12 cellular contexts compared by ENCODE assay signal in the genomic region with DNA sequence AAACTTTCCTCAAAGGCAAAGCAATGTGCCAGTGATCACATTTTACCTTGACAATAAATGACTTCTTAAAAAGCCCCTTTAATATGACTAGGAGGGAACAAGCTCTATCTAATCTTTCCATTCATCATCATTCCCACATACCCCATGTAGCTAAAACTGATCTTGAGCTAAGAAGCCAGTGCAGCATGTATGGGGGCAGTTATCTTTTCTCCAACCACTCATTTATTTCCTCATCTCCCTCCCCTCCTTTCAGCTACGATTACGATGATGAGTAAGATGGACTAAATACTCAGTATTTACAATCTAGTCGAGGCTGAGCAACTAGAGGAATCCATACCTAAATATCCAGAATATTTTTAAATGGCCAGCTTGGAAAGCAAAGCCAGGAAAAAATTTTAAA. TPM values are rescaled to one million over a fixed set of nuclear protein-coding genes. Genes with fewer than 3 reads are reported as not detected.
DNase-seq lines count a peak whose midpoint lies in the region; TF ChIP-seq lines count a peak whose summit lies in the region.
"Had no signal": no experiment of that assay in that cellular context is flagged by ENCODE, and none has a peak within 500 bp of the region (broad histone marks: within the 10 kb centered on the region; RNA-seq: fewer than 3 reads in every experiment).

No MANE protein-coding gene starts in this region.

- no peak overlapping the region for H3K18ac ChIP-seq in trophoblast cell (ENCODE audit: low read length)

- H2BK5ac ChIP-seq in trophoblast cell (ENCODE audit: low read depth, low read length, poor library complexity): no peak overlapping the region

- TF ChIP-seq POLR2A in stomach (IDR thresholded peaks at IDR 0.05): no peak

- no peak overlapping the region for H2AK5ac ChIP-seq in trophoblast cell (ENCODE audit: low read length)

- H4K91ac ChIP-seq in trophoblast cell (ENCODE audit: low read depth, low read length): no peak overlapping the region

- H3K27ac ChIP-seq in trophoblast cell (ENCODE audit: low read depth, low read length) (no peak overlapping the region), stomach (peak overlapping the region in 2 of 5 donors; percentile 6 to 12)

- peak overlapping the region; percentile 27 for H3K4ac ChIP-seq in trophoblast cell (ENCODE audit: low read depth, low read length)

- intact Hi-C loops in dendritic cell treated with granulocyte-macrophage colony-stimulating factor and Interleukin-4, amounts not matched to agents 40 ng/mL and 50 ng/mL, for 4 days (cut with micrococcal nuclease): no loop called here
- intact Hi-C loops in stomach (cut with DNase I; ENCODE audit: low total_unique reads): loop anchor here (10.0 kb wide), 1 partner anchor 52 kb away; no protein-coding TSS in a partner anchor

- no peaks in the 10 kb centered on the region for H3K9me3 Mint-ChIP-seq in dendritic cell treated with granulocyte-macrophage colony-stimulating factor and Interleukin-4, amounts not matched to agents 40 ng/mL and 50 ng/mL, for 4 days

- no peak for TF ChIP-seq EP300 in stomach (IDR thresholded peaks at IDR 0.05)

- H3K79me1 ChIP-seq in trophoblast cell (ENCODE audit: low read length): no peaks in the 10 kb centered on the region

- no peak overlapping the region for H4K12ac ChIP-seq in trophoblast cell (ENCODE audit: low read depth, low read length)

- peaks cover 30% of the 10 kb centered on the region for H3K4me1 Mint-ChIP-seq in dendritic cell treated with granulocyte-macrophage colony-stimulating factor and Interleukin-4, amounts not matched to agents 40 ng/mL and 50 ng/mL, for 4 days (ENCODE audit: low read depth)

- WGBS in trophoblast cell (ENCODE audit: extremely low coverage, insufficient coverage, insufficient read length): no CpG with 5 or more reads among the region's 3 CpGs
- WGBS in stomach, 5 donors: 55 to 63% (median 59%) methylated on average over 3 of the region's 3 CpGs

- H2BK12ac ChIP-seq in trophoblast cell (ENCODE audit: low read length): no peak overlapping the region

- no peak overlapping the region for H3K14ac ChIP-seq in trophoblast cell (ENCODE audit: low read length)

- H3K27me3 ChIP-seq in trophoblast cell (ENCODE audit: insufficient read depth, low read length) (no peaks in the 10 kb centered on the region), stomach (no peaks in the 10 kb centered on the region)

- no peak for TF ChIP-seq CTCF in stomach (IDR thresholded peaks at IDR 0.05)

- no peaks in the 10 kb centered on the region for H3K79me2 ChIP-seq in trophoblast cell (ENCODE audit: control insufficient read depth, insufficient read depth, low read length, poor library complexity)

- H3K23ac ChIP-seq in trophoblast cell (ENCODE audit: low read length): no peak overlapping the region

- no peaks in the 10 kb centered on the region for H3K27me3 Mint-ChIP-seq in dendritic cell treated with granulocyte-macrophage colony-stimulating factor and Interleukin-4, amounts not matched to agents 40 ng/mL and 50 ng/mL, for 4 days
- H3K27me3 Mint-ChIP-seq: progenitor cell of endocrine pancreas had no signal

- H3K4me1 ChIP-seq in trophoblast cell (ENCODE audit: control insufficient read depth in 1 of 2, insufficient read depth in 2 of 2, low read length in 2 of 2) (no peaks in the 10 kb centered on the region), stomach (peaks cover 20 to 92% (median 51%) of the 10 kb centered on the region in 4 donors)

- H3K4me3 ChIP-seq in trophoblast cell (ENCODE audit: low read depth, low read length): no peak overlapping the region
- no peak overlapping the region for H3K4me3 ChIP-seq in stomach

- H3K36me3 Mint-ChIP-seq in dendritic cell treated with granulocyte-macrophage colony-stimulating factor and Interleukin-4, amounts not matched to agents 40 ng/mL and 50 ng/mL, for 4 days (ENCODE audit: low read depth): peaks cover 8% of the 10 kb centered on the region

- no peak overlapping the region for H2AFZ ChIP-seq in trophoblast cell (ENCODE audit: insufficient read depth, low read length, poor library complexity)

- H3K9ac ChIP-seq in trophoblast cell (ENCODE audit: low read length): no peak overlapping the region

- peak; percentile 35 for DNase-seq in Daoy (ENCODE audit: low read depth)
- peak; percentile 78 for DNase-seq in NCI-H226
- no peak for DNase-seq in trophoblast cell
- DNase-seq in DMS114 treated with DMSO at 0.1 percent for 48 hours (lab: John Stamatoyannopoulos, UW; ENCODE audit: unreplicated experiment): no peak
- no peak for DNase-seq in NCI-H1694 (lab: John Stamatoyannopoulos, UW)
- DNase-seq in stomach: no peak
- DNase-seq in Kasumi-1 (lab: John Stamatoyannopoulos, UW): no peak
- DNase-seq: activated CD4-positive, alpha-beta T cell treated with anti-CD3 and anti-CD28 coated beads, Interleukin-2, amount 50 U/mL, for 1 hour; NCI-H1694 treated with DMSO at 0.1 percent for 48 hours; stimulated activated CD4-positive, alpha-beta T cell treated with anti-CD3 and anti-CD28 coated beads, Interleukin-4, amount 100 ng/mL, for 1 hour had no signal

- H3K4me2 ChIP-seq in trophoblast cell (ENCODE audit: low read length): no peak overlapping the region

- no peaks in the 10 kb centered on the region for H3K36me3 ChIP-seq in trophoblast cell (ENCODE audit: control insufficient read depth in 1 of 2, insufficient read depth in 2 of 2, low read length in 2 of 2)
- H3K36me3 ChIP-seq in stomach: no peaks in the 10 kb centered on the region

- H2BK120ac ChIP-seq in trophoblast cell (ENCODE audit: insufficient read depth, low read length, poor library complexity): no peak overlapping the region

- H3K9me3 ChIP-seq in trophoblast cell (ENCODE audit: insufficient read depth, low read depth, low read length): no peaks in the 10 kb centered on the region
- no peaks in the 10 kb centered on the region for H3K9me3 ChIP-seq in stomach

- no peak overlapping the region for H4K8ac ChIP-seq in trophoblast cell (ENCODE audit: low read depth, low read length)

- no peak overlapping the region for H3K4me3 Mint-ChIP-seq in dendritic cell treated with granulocyte-macrophage colony-stimulating factor and Interleukin-4, amounts not matched to agents 40 ng/mL and 50 ng/mL, for 4 days

- H3K27ac Mint-ChIP-seq in dendritic cell treated with granulocyte-macrophage colony-stimulating factor and Interleukin-4, amounts not matched to agents 40 ng/mL and 50 ng/mL, for 4 days: peak overlapping the region; percentile 44
- H3K27ac Mint-ChIP-seq: progenitor cell of endocrine pancreas had no signal

RNA-seq across cellular contexts. Expression of a gene that starts 35.5 kb away (rescaled TPM):
- 41.9 and 54.2 TPM in 2 replicates for total RNA-seq in Daoy (2014; rRNA removed; shearing (Covaris generic))
- 13.9 and 14.0 TPM in 2 replicates for polyA plus RNA-seq in trophoblast cell (2013)
- total RNA-seq in stomach: 10 to 100 TPM; 15.2 to 65.8 (median 21.4) TPM
- polyA plus RNA-seq in stomach: 10 to 100 TPM in 2 of 3 donors, 1 to 10 TPM in 1; 6.1 to 13.6 (median 11.8) TPM

RNA-seq across cellular contexts. Expression of a gene that starts 59.2 kb away (rescaled TPM):
- 17.9 and 20.7 TPM in 2 replicates for total RNA-seq in Daoy (2014; rRNA removed; shearing (Covaris generic))
- 42.2 and 43.4 TPM in 2 replicates for polyA plus RNA-seq in trophoblast cell (2013)
- 10 to 100 TPM in 4 of 5 donors, 1 to 10 TPM in 1; 1.2 to 65.7 (median 24.5) TPM for total RNA-seq in stomach
- polyA plus RNA-seq in stomach: 10 to 100 TPM; 12.3 to 19.6 (median 14.9) TPM

Comparison
In these comparisons a context has a peak if more than half of its experiments do, and no peak if none do; other contexts are left out.
1. DNase-seq: peak in Daoy (single experiment) and NCI-H226 (single experiment); none in trophoblast cell (0 of 2), DMS114 treated with DMSO at 0.1 percent for 48 hours (single experiment), NCI-H1694 (single experiment), stomach (single experiment) and Kasumi-1 (0 of 2).